ENCODE assay signal across 15 cellular contexts in the genomic region with DNA sequence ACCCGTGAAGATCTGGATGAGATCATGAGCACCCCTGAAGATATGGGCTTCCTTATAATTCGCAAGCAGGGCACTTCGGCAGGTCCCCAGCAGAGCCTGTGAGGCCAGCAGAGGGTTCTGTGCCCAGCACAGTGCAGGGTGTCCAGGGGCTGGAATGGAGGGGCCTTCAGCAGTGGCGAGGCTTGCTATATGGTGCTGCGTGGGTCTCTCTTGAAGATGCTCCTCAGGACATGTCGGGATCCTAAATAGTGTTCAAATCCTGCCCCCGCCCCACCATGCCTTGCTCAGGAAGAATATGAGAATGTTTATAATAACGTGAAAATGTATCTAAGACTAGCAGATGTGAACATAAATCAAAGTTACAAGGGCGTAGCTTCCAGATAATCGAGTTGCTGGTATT.
A peak's percentile ranks its signal among the peaks of the same experiment; 100 is the strongest.
DNase-seq lines count a peak whose midpoint lies in the region; ATAC-seq lines count a peak whose summit lies in the region.
"Had no signal": no experiment of that assay in that cellular context is flagged by ENCODE, and none has a peak within 500 bp of the region (broad histone marks: within the 10 kb centered on the region; RNA-seq: fewer than 3 reads in every experiment).

No MANE protein-coding gene starts in this region.

- H3K27me3 Mint-ChIP-seq in CD4-positive, CD25-positive, alpha-beta regulatory T cell, result no peaks in the 10 kb centered on the region
- peaks cover 0 to 1% of the 10 kb centered on the region in 2 donors for H3K27me3 Mint-ChIP-seq in CD8-positive, alpha-beta memory T cell
- H3K27me3 Mint-ChIP-seq in effector memory CD8-positive, alpha-beta T cell, result no peaks in the 10 kb centered on the region

- H3K4me1 ChIP-seq in CD4-positive, CD25-positive, alpha-beta regulatory T cell (ENCODE audit: control insufficient read depth, insufficient read depth, low read length, poor library complexity, severe bottlenecking), result peaks cover 12% of the 10 kb centered on the region
- peaks cover 1% of the 10 kb centered on the region for H3K4me1 ChIP-seq in CD8-positive, alpha-beta memory T cell (ENCODE audit: insufficient read depth, low read length)
- peaks cover 64% of the 10 kb centered on the region for H3K4me1 ChIP-seq in rectal smooth muscle tissue (ENCODE audit: control insufficient read depth, insufficient read depth, low read length)
- H3K4me1 ChIP-seq in SJCRH30, result no peaks in the 10 kb centered on the region

- H3K9me3 Mint-ChIP-seq in CD4-positive, CD25-positive, alpha-beta regulatory T cell, result no peaks in the 10 kb centered on the region
- H3K9me3 Mint-ChIP-seq in CD8-positive, alpha-beta memory T cell, result no peaks in the 10 kb centered on the region
- H3K9me3 Mint-ChIP-seq in effector memory CD8-positive, alpha-beta T cell, result no peaks in the 10 kb centered on the region

- H3K36me3 Mint-ChIP-seq in CD4-positive, CD25-positive, alpha-beta regulatory T cell, result peaks cover 8% of the 10 kb centered on the region
- H3K36me3 Mint-ChIP-seq in CD8-positive, alpha-beta memory T cell, result peaks cover 0 to 71% (median 7%) of the 10 kb centered on the region in 3 donors
- H3K36me3 Mint-ChIP-seq in effector memory CD8-positive, alpha-beta T cell (ENCODE audit: insufficient read depth), result peaks cover 76% of the 10 kb centered on the region

- peak overlapping the region; percentile 16 to 56 (median 40) for H3K27ac Mint-ChIP-seq in CD4-positive, CD25-positive, alpha-beta regulatory T cell
- peak overlapping the region in 6 of 8 donors; percentile 32 to 91 (median 43) for H3K27ac Mint-ChIP-seq in CD8-positive, alpha-beta memory T cell
- H3K27ac Mint-ChIP-seq in effector memory CD8-positive, alpha-beta T cell, result peak overlapping the region; percentile 69 to 86

- POLR2A ChIA-PET in CD8-positive, alpha-beta memory T cell (lab: Charles Lee), result no interaction called here

- no peak overlapping the region for H3K4me3 ChIP-seq in CD4-positive, CD25-positive, alpha-beta regulatory T cell (ENCODE audit: low read depth, low read length)
- H3K4me3 ChIP-seq in CD8-positive, alpha-beta memory T cell (ENCODE audit: low read length), result no peak overlapping the region
- no peak overlapping the region for H3K4me3 ChIP-seq in rectal smooth muscle tissue (ENCODE audit: low read length)
- H3K4me3 ChIP-seq in SJCRH30, result no peak overlapping the region
- H3K4me3 ChIP-seq: MG63 had no signal

- no peak for ATAC-seq in CD4-positive, CD25-positive, alpha-beta regulatory T cell (ENCODE audit: low read depth in 2 of 2)
- ATAC-seq in effector memory CD8-positive, alpha-beta T cell (replicated peaks), result no peak
- no peak for ATAC-seq in GM19467 (IDR thresholded peaks at IDR 0.05; ENCODE audit: unreplicated experiment)

- H3K27ac ChIP-seq in CD4-positive, CD25-positive, alpha-beta regulatory T cell (ENCODE audit: insufficient read depth, low read length, poor library complexity, severe bottlenecking), result no peak overlapping the region
- H3K27ac ChIP-seq in CD8-positive, alpha-beta memory T cell (ENCODE audit: low read depth, low read length), result no peak overlapping the region
- peak overlapping the region; percentile 72 for H3K27ac ChIP-seq in rectal smooth muscle tissue (ENCODE audit: low read depth, low read length)
- no peak overlapping the region for H3K27ac ChIP-seq in SJCRH30
- H3K27ac ChIP-seq: epithelial cell of prostate had no signal

- DNase-seq in CD4-positive, CD25-positive, alpha-beta regulatory T cell, result no peak
- no peak for DNase-seq in CD8-positive, alpha-beta memory T cell
- DNase-seq in effector memory CD8-positive, alpha-beta T cell, result no peak
- no peak for DNase-seq in SJCRH30
- DNase-seq in SIG-M5 (lab: John Stamatoyannopoulos, UW), result no peak
- DNase-seq: activated effector memory CD4-positive, alpha-beta T cell treated with anti-CD3 and anti-CD28 coated beads, Interleukin-2, amount 50 U/mL, for 16 hours; GF-D8; MG63; NCI-H1694 treated with DMSO at 0.1 percent for 48 hours; NCI-H446; NK-92 treated with Interleukin-12 subunit alpha and Interleukin-12 subunit beta, amount 100 ng/mL, for 24 hours; RPMI8226 had no signal

- H3K4me1 Mint-ChIP-seq in CD4-positive, CD25-positive, alpha-beta regulatory T cell, result peaks cover 27 to 51% (median 38%) of the 10 kb centered on the region in 4 donors
- peaks cover 43 to 86% (median 74%) of the 10 kb centered on the region in 3 donors for H3K4me1 Mint-ChIP-seq in CD8-positive, alpha-beta memory T cell
- H3K4me1 Mint-ChIP-seq in effector memory CD8-positive, alpha-beta T cell (ENCODE audit: low read depth in 2 of 2), result peaks cover 39 to 45% of the 10 kb centered on the region in 2 donors

- no peaks in the 10 kb centered on the region for H3K27me3 ChIP-seq in CD4-positive, CD25-positive, alpha-beta regulatory T cell (ENCODE audit: control insufficient read depth, insufficient read depth, low read length)
- H3K27me3 ChIP-seq in CD8-positive, alpha-beta memory T cell (ENCODE audit: insufficient read depth, low read length, poor library complexity, severe bottlenecking), result no peaks in the 10 kb centered on the region
- H3K27me3 ChIP-seq in rectal smooth muscle tissue (ENCODE audit: control insufficient read depth, insufficient read depth, low read length) (no peaks in the 10 kb centered on the region), SJCRH30 (no peaks in the 10 kb centered on the region)
- H3K27me3 ChIP-seq: MG63 had no signal

- no peak overlapping the region for H3K9ac ChIP-seq in rectal smooth muscle tissue (ENCODE audit: low read length)

- H3K9me3 ChIP-seq in CD4-positive, CD25-positive, alpha-beta regulatory T cell (ENCODE audit: control insufficient read depth in 2 of 2, low read length in 2 of 2), result no peaks in the 10 kb centered on the region
- H3K9me3 ChIP-seq in CD8-positive, alpha-beta memory T cell (ENCODE audit: low read length), result no peaks in the 10 kb centered on the region
- no peaks in the 10 kb centered on the region for H3K9me3 ChIP-seq in SJCRH30 (replicated peaks)
- H3K9me3 ChIP-seq: MG63 had no signal

- H3K4me3 Mint-ChIP-seq in CD4-positive, CD25-positive, alpha-beta regulatory T cell, result no peak overlapping the region
- no peak overlapping the region for H3K4me3 Mint-ChIP-seq in CD8-positive, alpha-beta memory T cell
- H3K4me3 Mint-ChIP-seq in effector memory CD8-positive, alpha-beta T cell, result peak overlapping the region in 1 of 2 donors; percentile 2

- CTCF ChIA-PET in CD8-positive, alpha-beta memory T cell (lab: Charles Lee), result interaction anchor here (12.4 kb wide), 1 partner anchor 65 kb away, joined by 268 read pairs; no protein-coding TSS in a partner anchor

- peaks cover 43% of the 10 kb centered on the region for H3K36me3 ChIP-seq in CD4-positive, CD25-positive, alpha-beta regulatory T cell (ENCODE audit: control insufficient read depth, insufficient read depth, low read length)
- H3K36me3 ChIP-seq in CD8-positive, alpha-beta memory T cell (ENCODE audit: insufficient read depth, low read length), result peaks cover 28% of the 10 kb centered on the region
- H3K36me3 ChIP-seq in rectal smooth muscle tissue (ENCODE audit: control insufficient read depth, insufficient read depth, low read length) (peaks cover 5% of the 10 kb centered on the region), SJCRH30 (peaks cover 11% of the 10 kb centered on the region)
